1 cellular context compared by ENCODE assay signal in genomic region chr3:14796403-14797077, GRCh38.
TF ChIP-seq lines count a peak whose summit lies in the region.

No MANE protein-coding gene starts in this region.

TF ChIP-seq in GM23338, 12 proteins besides CTCF, POLR2A, EP300 and RAD21 (continued from another document):
- TF ChIP-seq ZNF462 (CRISPR knock-in tag; IDR thresholded peaks at IDR 0.05) (no peak), CREB1 (CRISPR knock-in tag; IDR thresholded peaks at IDR 0.05; ENCODE audit: low read depth) (no peak), REST (IDR thresholded peaks at IDR 0.05; ENCODE audit: unreplicated experiment) (no peak), ZNF331 (CRISPR knock-in tag; IDR thresholded peaks at IDR 0.05; ENCODE audit: low read depth) (no peak), ETS1 (IDR thresholded peaks at IDR 0.05) (no peak), STAT1 (IDR thresholded peaks at IDR 0.05; ENCODE audit: unreplicated experiment) (no peak), NANOG (IDR thresholded peaks at IDR 0.05; ENCODE audit: borderline replicate concordance) (no peak)
